In the genomic region with DNA sequence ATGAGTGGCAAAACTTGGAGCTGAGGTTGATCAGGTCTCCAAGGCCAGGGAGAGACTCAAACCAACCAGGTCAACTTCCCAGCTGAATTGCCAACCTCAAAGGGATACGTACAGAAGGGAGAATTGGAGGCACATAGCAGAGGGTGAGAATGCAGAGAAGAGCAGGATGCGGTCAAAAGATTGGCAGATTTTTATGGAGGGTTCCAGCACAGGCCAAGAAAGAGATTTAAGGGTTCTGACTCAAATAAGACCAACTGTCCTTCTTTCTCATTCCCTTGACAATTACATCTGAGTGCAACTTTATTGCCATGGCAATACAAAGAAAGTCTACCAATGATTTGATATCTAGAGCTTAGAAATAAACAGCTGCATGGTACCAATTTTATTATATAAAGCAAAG, we compare ENCODE assay signal across 18 cellular contexts. TPM values are rescaled to one million over a fixed set of nuclear protein-coding genes. Genes with fewer than 3 reads are reported as not detected.
DNase-seq lines count a peak whose midpoint lies in the region; ATAC-seq, FAIRE-seq and TF ChIP-seq lines count a peak whose summit lies in the region.
"Had no signal": no experiment of that assay in that cellular context is flagged by ENCODE, and none has a peak within 500 bp of the region (broad histone marks: within the 10 kb centered on the region; RNA-seq: fewer than 3 reads in every experiment).

No MANE protein-coding gene starts in this region.

- H3K4me1 ChIP-seq in A549 (peaks cover 51% of the 10 kb centered on the region), Panc1 (ENCODE audit: control insufficient read depth, insufficient read depth, low read length) (no peaks in the 10 kb centered on the region), right atrium auricular region (no peaks in the 10 kb centered on the region)

- in situ Hi-C loops in Panc1 (cut with HindIII; ENCODE audit: low pct_unique_long_range_greater_than_20kb, low sequenced_read_pairs), result no loop called here

- H3K36me3 ChIP-seq in Panc1 (ENCODE audit: control insufficient read depth, insufficient read depth, low read length), result no peaks in the 10 kb centered on the region
- H3K36me3 ChIP-seq in right atrium auricular region, result no peaks in the 10 kb centered on the region
- H3K36me3 ChIP-seq: BE2C had no signal

- H3K9me3 ChIP-seq in A549 (no peaks in the 10 kb centered on the region), Panc1 (ENCODE audit: control insufficient read depth, insufficient read depth, low read depth, low read length) (no peaks in the 10 kb centered on the region), right atrium auricular region (no peaks in the 10 kb centered on the region)
- H3K9me3 ChIP-seq: BE2C, Caco-2 had no signal

- no peak for TF ChIP-seq POLR2A in A549 (IDR thresholded peaks at IDR 0.05; ENCODE audit: low read length)

- POLR2A ChIA-PET in A549 (lab: Yijun Ruan, JAX) (no interaction called here), Panc1 (lab: Charles Lee) (no interaction called here)

- intact Hi-C loops in Panc1 (cut with micrococcal nuclease; ENCODE audit: unreplicated experiment), result no loop called here

- WGBS in A549 (ENCODE audit: missing lambda C conversion rate), result 91% methylated on average over 2 of the region's 2 CpGs

- ATAC-seq in A549, result no peak
- no peak for ATAC-seq in Panc1
- no peak for ATAC-seq in HG02571 (IDR thresholded peaks at IDR 0.05; ENCODE audit: unreplicated experiment)
- ATAC-seq: HCT116 had no signal

- CTCF ChIA-PET in A549 (lab: Yijun Ruan, JAX), result interaction anchor here (0.8 to 2.9 kb wide), 9 partner anchors 9 to 177 kb away, joined by 3 to 33 read pairs (median 3); no protein-coding TSS in a partner anchor
- CTCF ChIA-PET in Panc1 (lab: Charles Lee), result no interaction called here

- H3K27ac ChIP-seq in A549 (peak overlapping the region; percentile 14 to 15; a peak in 1 of 6 replicates), Panc1 (ENCODE audit: low read length) (no peak overlapping the region), right atrium auricular region (no peak overlapping the region)
- H3K27ac ChIP-seq: GM23248, KMS-11 had no signal

- no peak for DNase-seq in A549 (ENCODE audit: low read depth in 1 of 2, low spot score in 1 of 2)
- peak; percentile 77 for DNase-seq in GM04503 (ENCODE audit: low read depth)
- DNase-seq in Panc1 (ENCODE audit: low read depth, low spot score), result no peak
- DNase-seq in islet precursor cell, result peak; percentile 32
- DNase-seq in GM03348 (ENCODE audit: low spot score), result no peak
- DNase-seq in right atrium auricular region (ENCODE audit: low spot score), result no peak
- DNase-seq: 8988T; BE2C; Caco-2; CD8-positive, alpha-beta memory T cell; DND-41; GDM1 had no signal

- TF ChIP-seq RAD21 in A549 (conservative IDR thresholded peaks at IDR 0.05 in 1 of 2, IDR thresholded peaks at IDR 0.05 in 1 of 2), result no peak

- H3K4me2 ChIP-seq in A549, result no peak overlapping the region
- H3K4me2 ChIP-seq: KMS-11 had no signal

- BruUV-seq in Panc1 (replicated peaks; lab: Mats Ljungman, UMichigan), result no TSS peak

- TF ChIP-seq EP300 in A549 (IDR thresholded peaks at IDR 0.05), result no peak

- H3K4me3 ChIP-seq in A549 (no peak overlapping the region), Panc1 (ENCODE audit: low read depth in 2 of 2, low read length in 2 of 2) (no peak overlapping the region), right atrium auricular region (no peak overlapping the region)
- H3K4me3 ChIP-seq: GM23248 had no signal

- TF ChIP-seq CTCF in A549 (IDR thresholded peaks at IDR 0.05) (no peak; the same call in 2 of the 3 replicates), Panc1 (IDR thresholded peaks at IDR 0.05) (0 out of 2 replicates have a peak, but pooled peaks have one; percentile 19), right atrium auricular region (IDR thresholded peaks at IDR 0.05) (no peak)

- H3K27me3 ChIP-seq in Panc1 (ENCODE audit: control insufficient read depth, insufficient read depth, low read length), result no peaks in the 10 kb centered on the region
- H3K27me3 ChIP-seq in right atrium auricular region, result no peaks in the 10 kb centered on the region
- H3K27me3 ChIP-seq: BE2C had no signal

- no peak for FAIRE-seq in A549 (lab: Jason Lieb, UNC)

TF ChIP-seq in A549, 52 proteins besides CTCF, POLR2A, EP300 and RAD21:
- TF ChIP-seq HOXB13 (CRISPR knock-in tag; IDR thresholded peaks at IDR 0.05; ENCODE audit: low read depth), result no peak
TF ChIP-seq in A549: peak in this region for 0.

RNA-seq across cellular contexts. Expression of gene SCG5, which starts 33.2 kb away (rescaled TPM):
- polyA plus RNA-seq in A549 (2011; rRNA removed) (9.4 and 10.5 TPM in 2 replicates), A549 (2017; fragmentation: RNase III; extraction: RNeasy Plus Mini Kit Qiagen cat#74134 plus additional on column Dnase treatment) (0.72 to 1.7 TPM (median 1.4 TPM) in 3 replicates)
- 0.60 and 0.67 TPM in 2 replicates for polyA plus RNA-seq in A549 (2012; cell fraction: cytosol; rRNA removed)
- 0.31 and 0.64 TPM in 2 replicates for polyA plus RNA-seq in A549 (2012; cell fraction: nucleus; rRNA removed)
- polyA minus RNA-seq in A549 (2011; rRNA and poly(A)+ RNA removed), result 2.6 and 6.0 TPM in 2 replicates
- total RNA-seq in Panc1 (2021; ENCODE audit: unreplicated experiment) (0.67 TPM), right atrium auricular region (under 1 TPM in 1 of 2 donors, not detected in 1; 0.90 TPM)
- polyA plus RNA-seq in Panc1 (2012; ENCODE audit: insufficient read length), result not detected
- polyA plus RNA-seq: CD14-positive monocyte; CD8-positive, alpha-beta memory T cell had no signal

RNA-seq across cellular contexts. Expression of gene GREM1, which starts 43.1 kb away (rescaled TPM):
- polyA plus RNA-seq in A549 (2011; rRNA removed), result 10.5 and 11.0 TPM in 2 replicates
- 2.1 and 3.2 TPM in 2 replicates for polyA plus RNA-seq in A549 (2012; cell fraction: cytosol; rRNA removed)
- polyA plus RNA-seq in A549 (2012; cell fraction: nucleus; rRNA removed), result 1.0 and 1.5 TPM in 2 replicates
- 3.4 to 4.4 TPM (median 3.5 TPM) in 3 replicates for polyA plus RNA-seq in A549 (2017; fragmentation: RNase III; extraction: RNeasy Plus Mini Kit Qiagen cat#74134 plus additional on column Dnase treatment)
- polyA minus RNA-seq in A549 (2011; rRNA and poly(A)+ RNA removed), result 19.5 and 21.2 TPM in 2 replicates
- 0.41 TPM for total RNA-seq in Panc1 (2021; ENCODE audit: unreplicated experiment)
- 0.02 TPM for polyA plus RNA-seq in Panc1 (2012; ENCODE audit: insufficient read length)
- under 1 TPM in 1 of 2 donors, not detected in 1; 0.43 TPM for total RNA-seq in right atrium auricular region
- total RNA-seq: CD8-positive, alpha-beta memory T cell; HT1080 had no signal
- polyA plus RNA-seq: CD14-positive monocyte; CD8-positive, alpha-beta memory T cell had no signal

RNA-seq across cellular contexts. Expression of gene ARHGAP11A, which starts 59.4 kb away (rescaled TPM):
- polyA plus RNA-seq in A549 (2011; rRNA removed) (39.3 and 41.4 TPM in 2 replicates), A549 (2017; fragmentation: RNase III; extraction: RNeasy Plus Mini Kit Qiagen cat#74134 plus additional on column Dnase treatment) (90.9 to 121 TPM (median 121 TPM) in 3 replicates)
- polyA plus RNA-seq in A549 (2012; cell fraction: cytosol; rRNA removed), result 14.2 and 14.5 TPM in 2 replicates
- polyA plus RNA-seq in A549 (2012; cell fraction: nucleus; rRNA removed), result 7.4 and 13.7 TPM in 2 replicates
- 9.8 and 10.6 TPM in 2 replicates for polyA minus RNA-seq in A549 (2011; rRNA and poly(A)+ RNA removed)
- total RNA-seq in Panc1 (2021; ENCODE audit: unreplicated experiment) (124 TPM), right atrium auricular region (1 to 10 TPM; 1.0 to 2.3 TPM)
- polyA plus RNA-seq in Panc1 (2012; ENCODE audit: insufficient read length), result 32.5 TPM

Comparison
In these comparisons a context has a peak if more than half of its experiments do, and no peak if none do; other contexts are left out.
1. DNase-seq: peak in GM04503 (single experiment) and islet precursor cell (single experiment); none in A549 (0 of 2), Panc1 (single experiment), GM03348 (single experiment) and right atrium auricular region (single experiment).
2. H3K27ac ChIP-seq: peak in A549 (2 of 2); none in Panc1 (single experiment) and right atrium auricular region (0 of 2).
3. RNA of gene ARHGAP11A, which starts 59.4 kb away (total RNA-seq): 124 TPM in Panc1 (single experiment); 1.0 to 2.3 TPM in right atrium auricular region; every median in the first group is over 10 times any median in the second.